Comparison of ENCODE assay signal across 1 cellular context in genomic region chr1:108699375-108700332, GRCh38.
TF ChIP-seq lines count a peak whose summit lies in the region.

No MANE protein-coding gene starts in this region.

TF ChIP-seq in GM23338, 12 proteins besides CTCF, POLR2A, EP300 and RAD21 (continued from another document):
- TF ChIP-seq REST (IDR thresholded peaks at IDR 0.05; ENCODE audit: unreplicated experiment) = no peak
- TF ChIP-seq EZH2 (IDR thresholded peaks at IDR 0.05; ENCODE audit: low read depth, unreplicated experiment) = no peak
- no peak for TF ChIP-seq ZNF462 (CRISPR knock-in tag; IDR thresholded peaks at IDR 0.05)
